ENCODE assay signal across 12 cellular contexts in genomic region chr17:59160203-59161025, GRCh38. TPM values are rescaled to one million over a fixed set of nuclear protein-coding genes. Genes with fewer than 3 reads are reported as not detected.
DNase-seq lines count a peak whose midpoint lies in the region; ATAC-seq, FAIRE-seq and TF ChIP-seq lines count a peak whose summit lies in the region.
"Had no signal": no experiment of that assay in that cellular context is flagged by ENCODE, and none has a peak within 500 bp of the region (broad histone marks: within the 10 kb centered on the region; RNA-seq: fewer than 3 reads in every experiment).

No MANE protein-coding gene starts in this region.

- TF ChIP-seq EP300 in HepG2 (IDR thresholded peaks at IDR 0.05; ENCODE audit: low read depth in 2 of 2, low read length in 2 of 2), result no peak
- no peak for TF ChIP-seq EP300 in HepG2 (CRISPR knock-in tag; IDR thresholded peaks at IDR 0.05; ENCODE audit: borderline replicate concordance)

- TF ChIP-seq CTCF in GM06990 (IDR thresholded peaks at IDR 0.05; ENCODE audit: insufficient read depth, low read length, poor library complexity, severe bottlenecking) (no peak), cardiac fibroblast (IDR thresholded peaks at IDR 0.05; ENCODE audit: low read depth, low read length) (no peak), neural progenitor cell (IDR thresholded peaks at IDR 0.05) (no peak), HepG2 (CRISPR knock-in tag; IDR thresholded peaks at IDR 0.05) (no peak)

- WGBS in HepG2 (ENCODE audit: low lambda C conversion rate), result 96% methylated on average over 9 of the region's 9 CpGs

- peaks cover 97% of the 10 kb centered on the region for H3K79me2 ChIP-seq in neural progenitor cell (ENCODE audit: low read depth)
- peaks cover 68% of the 10 kb centered on the region for H3K79me2 ChIP-seq in HepG2 (ENCODE audit: insufficient read depth, low read length)

- DNase-seq in GM06990 (ENCODE audit: extremely low read depth, insufficient read length) (peak; percentile 31), MG63 (no peak), cardiac fibroblast (ENCODE audit: low read depth in 2 of 2) (peak; percentile 18), neural progenitor cell (ENCODE audit: low spot score) (no peak), HepG2 (ENCODE audit: low spot score) (no peak)
- DNase-seq: NCI-H345, psoas muscle had no signal

- no peak for TF ChIP-seq RAD21 in HepG2 (CRISPR knock-in tag; IDR thresholded peaks at IDR 0.05)

- H3K9ac ChIP-seq in neural progenitor cell (no peak overlapping the region), HepG2 (ENCODE audit: insufficient read depth, low read depth, low read length) (no peak overlapping the region)

- H3K4me1 ChIP-seq in neural progenitor cell (peaks cover 25% of the 10 kb centered on the region), HepG2 (ENCODE audit: insufficient read depth, low read length) (peaks cover 33% of the 10 kb centered on the region)

- no peaks in the 10 kb centered on the region for H3K27me3 ChIP-seq in GM06990 (replicated peaks; ENCODE audit: control insufficient read depth, insufficient read depth, low read length)
- no peaks in the 10 kb centered on the region for H3K27me3 ChIP-seq in MG63
- H3K27me3 ChIP-seq in neural progenitor cell, result no peaks in the 10 kb centered on the region
- H3K27me3 ChIP-seq in HepG2 (ENCODE audit: control insufficient read depth in 1 of 2, insufficient read depth in 2 of 2, low read length in 2 of 2), result no peaks in the 10 kb centered on the region
- H3K27me3 ChIP-seq: tibial nerve had no signal

- peak overlapping the region; percentile 68 for H3K27ac ChIP-seq in neural progenitor cell
- H3K27ac ChIP-seq in HepG2 (ENCODE audit: extremely low read length, insufficient read depth, low read length), result no peak overlapping the region
- H3K27ac ChIP-seq: psoas muscle, tibial nerve had no signal

- TF ChIP-seq POLR2A in HepG2 (IDR thresholded peaks at IDR 0.05; ENCODE audit: insufficient read depth in 1 of 2, low read depth in 2 of 2, low read length in 2 of 2), result no peak

- peaks cover 22% of the 10 kb centered on the region for H3K4me1 Mint-ChIP-seq in neural progenitor cell

- H3K27ac Mint-ChIP-seq in neural progenitor cell, result no peak overlapping the region

- intact Hi-C loops in HepG2 (cut with micrococcal nuclease; ENCODE audit: unreplicated experiment), result no loop called here

- CTCF ChIA-PET in HepG2 (lab: Yijun Ruan, JAX; ENCODE audit: low intra/inter-chr PET ratio, low total read pairs), result no interaction called here

- no peak for FAIRE-seq in HepG2 (lab: Jason Lieb, UNC)
- FAIRE-seq: frontal cortex had no signal

- no peak overlapping the region for H2AFZ ChIP-seq in neural progenitor cell (replicated peaks)
- H2AFZ ChIP-seq in HepG2 (ENCODE audit: low read length), result no peak overlapping the region

- H3K4me2 ChIP-seq in neural progenitor cell (no peak overlapping the region), HepG2 (ENCODE audit: low read depth, low read length) (no peak overlapping the region)

- peaks cover 27% of the 10 kb centered on the region for H3F3A ChIP-seq in neural progenitor cell (ENCODE audit: low read depth)

- peaks cover 9% of the 10 kb centered on the region for H3K36me3 Mint-ChIP-seq in neural progenitor cell

- H3K4me3 ChIP-seq in GM06990 (replicated peaks; ENCODE audit: low read depth, low read length) (peak overlapping the region; percentile 39), MG63 (peak overlapping the region; percentile 4; the same call in 1 of the 2 replicates), cardiac fibroblast (replicated peaks in 1 of 2; ENCODE audit: low read depth in 2 of 2, low read length in 2 of 2) (no peak overlapping the region), neural progenitor cell (no peak overlapping the region), HepG2 (replicated peaks in 1 of 3; ENCODE audit: insufficient read depth in 1 of 3, low read depth in 2 of 3, low read length in 3 of 3) (no peak overlapping the region)
- H3K4me3 ChIP-seq: psoas muscle, tibial nerve had no signal

- POLR2A ChIA-PET in HepG2 (lab: Yijun Ruan, JAX), result no interaction called here

- in situ Hi-C loops in HepG2 (cut with HindIII; ENCODE audit: extremely low pct_ligation_motif_present, low pct_unique_long_range_greater_than_20kb), result no loop called here

- no peaks in the 10 kb centered on the region for H3K9me3 ChIP-seq in MG63
- no peaks in the 10 kb centered on the region for H3K9me3 ChIP-seq in neural progenitor cell (ENCODE audit: low read depth)
- H3K9me3 ChIP-seq in HepG2 (ENCODE audit: low read length), result no peaks in the 10 kb centered on the region
- H3K9me3 ChIP-seq: psoas muscle, tibial nerve had no signal

- BruUV-seq in HepG2 (replicated peaks; lab: Mats Ljungman, UMichigan), result no TSS peak

- no peak for ATAC-seq in HepG2
- no peak for ATAC-seq in GM21723 (IDR thresholded peaks at IDR 0.05; ENCODE audit: unreplicated experiment)
- no peak for ATAC-seq in activated CD4-positive, CD25-positive, alpha-beta regulatory T cell treated with anti-CD3 and anti-CD28 coated beads, Interleukin-2, amount 50 U/mL, for 24 hours
- ATAC-seq: psoas muscle, Right ventricle myocardium inferior had no signal

- H3K36me3 ChIP-seq in GM06990 (ENCODE audit: control insufficient read depth, insufficient read depth, low read length) (no peaks in the 10 kb centered on the region), MG63 (peaks cover 35% of the 10 kb centered on the region), neural progenitor cell (no peaks in the 10 kb centered on the region), HepG2 (replicated peaks in 1 of 2; ENCODE audit: control insufficient read depth in 1 of 2, insufficient read depth in 2 of 2, low read length in 2 of 2) (peaks cover 4 to 6% of the 10 kb centered on the region in 2 experiments; a peak in 4 of 5 replicates)
- H3K36me3 ChIP-seq: tibial nerve had no signal

- H3K4me3 Mint-ChIP-seq in neural progenitor cell, result no peak overlapping the region

- no peaks in the 10 kb centered on the region for H3K9me3 Mint-ChIP-seq in neural progenitor cell

- H3K27me3 Mint-ChIP-seq in neural progenitor cell (ENCODE audit: insufficient read depth, low read depth), result peaks cover 3% of the 10 kb centered on the region

- H4K20me1 ChIP-seq in neural progenitor cell (ENCODE audit: low read depth) (peaks cover 10% of the 10 kb centered on the region), HepG2 (ENCODE audit: insufficient read depth, low read length) (no peaks in the 10 kb centered on the region)

RNA-seq across cellular contexts. Expression of gene PRR11, which starts 4.9 kb away (rescaled TPM):
- 27.6 and 30.4 TPM in 2 replicates for total RNA-seq in MG63 (2014; rRNA removed; shearing (Covaris generic); ENCODE audit: low replicate concordance)
- 44.3 and 51.9 TPM in 2 replicates for total RNA-seq in neural progenitor cell (ENCODE audit: low replicate concordance)
- 39.2 and 50.4 TPM in 2 replicates for total RNA-seq in HepG2 (2016; rRNA removed; fragmentation: Illumina TruSeq; extraction: Trizol)
- total RNA-seq in HepG2 (2016; cell fraction: cytosol; rRNA removed; fragmentation: Illumina TruSeq; extraction: Trizol; ENCODE audit: low read depth), result 8.1 and 9.8 TPM in 2 replicates
- 36.7 and 48.3 TPM in 2 replicates for total RNA-seq in HepG2 (2016; cell fraction: insoluble cytoplasmic fraction; rRNA removed; fragmentation: Illumina TruSeq; extraction: Trizol)
- total RNA-seq in HepG2 (2016; cell fraction: membrane; rRNA removed; fragmentation: Illumina TruSeq; extraction: Trizol), result 37.2 and 37.8 TPM in 2 replicates
- total RNA-seq in HepG2 (2016; cell fraction: nucleus; rRNA removed; fragmentation: Illumina TruSeq; extraction: Trizol), result 20.5 and 25.8 TPM in 2 replicates
- 21.8 and 35.7 TPM in 2 replicates for polyA plus RNA-seq in HepG2 (2011; rRNA removed)
- 24.4 and 31.4 TPM in 2 replicates for polyA plus RNA-seq in HepG2 (2011; cell fraction: cytosol; rRNA removed)
- polyA plus RNA-seq in HepG2 (2011; cell fraction: nucleus; rRNA removed), result 3.7 and 3.9 TPM in 2 replicates
- polyA plus RNA-seq in HepG2 (2012), result 11.8 and 35.0 TPM in 2 replicates
- polyA plus RNA-seq in HepG2 (2016; cell fraction: cytosol; fragmentation: Illumina TruSeq; extraction: Trizol; ENCODE audit: low read depth), result 7.7 and 9.4 TPM in 2 replicates
- 61.7 and 63.3 TPM in 2 replicates for polyA plus RNA-seq in HepG2 (2016; cell fraction: insoluble cytoplasmic fraction; fragmentation: Illumina TruSeq; extraction: Trizol; ENCODE audit: low read depth)
- 26.8 and 32.7 TPM in 2 replicates for polyA plus RNA-seq in HepG2 (2016; cell fraction: membrane; fragmentation: Illumina TruSeq; extraction: Trizol; ENCODE audit: low read depth)
- polyA plus RNA-seq in HepG2 (2016; cell fraction: nucleus; fragmentation: Illumina TruSeq; extraction: Trizol; ENCODE audit: insufficient read depth, low read depth), result 27.9 and 29.0 TPM in 2 replicates
- 34.0 and 79.7 TPM in 2 replicates for polyA minus RNA-seq in HepG2 (2011; rRNA and poly(A)+ RNA removed; ENCODE audit: low replicate concordance)
- polyA minus RNA-seq in HepG2 (2011; cell fraction: cytosol; rRNA and poly(A)+ RNA removed), result 27.9 and 32.0 TPM in 2 replicates
- polyA minus RNA-seq in HepG2 (2011; cell fraction: nucleus; rRNA and poly(A)+ RNA removed), result 12.3 and 23.4 TPM in 2 replicates

RNA-seq across cellular contexts. Expression of gene SKA2, which starts 5.4 kb away (rescaled TPM):
- 118 and 230 TPM in 2 replicates for total RNA-seq in MG63 (2014; rRNA removed; shearing (Covaris generic); ENCODE audit: low replicate concordance)
- 166 and 352 TPM in 2 replicates for total RNA-seq in neural progenitor cell (ENCODE audit: low replicate concordance)
- 91.8 and 148 TPM in 2 replicates for total RNA-seq in HepG2 (2016; rRNA removed; fragmentation: Illumina TruSeq; extraction: Trizol)
- total RNA-seq in HepG2 (2016; cell fraction: cytosol; rRNA removed; fragmentation: Illumina TruSeq; extraction: Trizol; ENCODE audit: low read depth), result 47.5 and 49.5 TPM in 2 replicates
- total RNA-seq in HepG2 (2016; cell fraction: insoluble cytoplasmic fraction; rRNA removed; fragmentation: Illumina TruSeq; extraction: Trizol), result 89.8 and 139 TPM in 2 replicates
- 81.2 and 89.4 TPM in 2 replicates for total RNA-seq in HepG2 (2016; cell fraction: membrane; rRNA removed; fragmentation: Illumina TruSeq; extraction: Trizol)
- 28.6 and 29.7 TPM in 2 replicates for total RNA-seq in HepG2 (2016; cell fraction: nucleus; rRNA removed; fragmentation: Illumina TruSeq; extraction: Trizol)
- 13.4 and 18.6 TPM in 2 replicates for polyA plus RNA-seq in HepG2 (2011; rRNA removed)
- polyA plus RNA-seq in HepG2 (2011; cell fraction: cytosol; rRNA removed), result 15.1 and 24.3 TPM in 2 replicates
- polyA plus RNA-seq in HepG2 (2011; cell fraction: nucleus; rRNA removed), result 2.0 and 33.2 TPM in 2 replicates
- polyA plus RNA-seq in HepG2 (2012), result 55.5 and 76.1 TPM in 2 replicates
- 72.1 and 80.1 TPM in 2 replicates for polyA plus RNA-seq in HepG2 (2016; cell fraction: cytosol; fragmentation: Illumina TruSeq; extraction: Trizol; ENCODE audit: low read depth)
- 160 and 181 TPM in 2 replicates for polyA plus RNA-seq in HepG2 (2016; cell fraction: insoluble cytoplasmic fraction; fragmentation: Illumina TruSeq; extraction: Trizol; ENCODE audit: low read depth)
- polyA plus RNA-seq in HepG2 (2016; cell fraction: membrane; fragmentation: Illumina TruSeq; extraction: Trizol; ENCODE audit: low read depth), result 88.8 and 95.8 TPM in 2 replicates
- 57.5 and 58.6 TPM in 2 replicates for polyA plus RNA-seq in HepG2 (2016; cell fraction: nucleus; fragmentation: Illumina TruSeq; extraction: Trizol; ENCODE audit: insufficient read depth, low read depth)
- polyA minus RNA-seq in HepG2 (2011; rRNA and poly(A)+ RNA removed; ENCODE audit: low replicate concordance), result 9.6 and 20.6 TPM in 2 replicates
- 12.0 and 15.6 TPM in 2 replicates for polyA minus RNA-seq in HepG2 (2011; cell fraction: cytosol; rRNA and poly(A)+ RNA removed)
- 21.4 and 37.5 TPM in 2 replicates for polyA minus RNA-seq in HepG2 (2011; cell fraction: nucleus; rRNA and poly(A)+ RNA removed)

RNA-seq across cellular contexts. Expression of gene SMG8, which starts 49.4 kb away (rescaled TPM):
- total RNA-seq in MG63 (2014; rRNA removed; shearing (Covaris generic); ENCODE audit: low replicate concordance), result 21.2 and 25.6 TPM in 2 replicates
- total RNA-seq in neural progenitor cell (ENCODE audit: low replicate concordance) (20.8 and 24.0 TPM in 2 replicates), HepG2 (2016; rRNA removed; fragmentation: Illumina TruSeq; extraction: Trizol) (28.9 and 31.9 TPM in 2 replicates)
- 1.8 and 2.7 TPM in 2 replicates for total RNA-seq in HepG2 (2016; cell fraction: cytosol; rRNA removed; fragmentation: Illumina TruSeq; extraction: Trizol; ENCODE audit: low read depth)
- 30.2 and 30.8 TPM in 2 replicates for total RNA-seq in HepG2 (2016; cell fraction: insoluble cytoplasmic fraction; rRNA removed; fragmentation: Illumina TruSeq; extraction: Trizol)
- total RNA-seq in HepG2 (2016; cell fraction: membrane; rRNA removed; fragmentation: Illumina TruSeq; extraction: Trizol), result 6.8 and 8.0 TPM in 2 replicates
- total RNA-seq in HepG2 (2016; cell fraction: nucleus; rRNA removed; fragmentation: Illumina TruSeq; extraction: Trizol), result 25.1 and 31.4 TPM in 2 replicates
- polyA plus RNA-seq in HepG2 (2011; rRNA removed), result 16.2 and 18.4 TPM in 2 replicates
- 11.0 and 15.5 TPM in 2 replicates for polyA plus RNA-seq in HepG2 (2011; cell fraction: cytosol; rRNA removed)
- 7.4 and 9.4 TPM in 2 replicates for polyA plus RNA-seq in HepG2 (2011; cell fraction: nucleus; rRNA removed)
- 12.1 and 13.2 TPM in 2 replicates for polyA plus RNA-seq in HepG2 (2012)
- 0.93 and 1.0 TPM in 2 replicates for polyA plus RNA-seq in HepG2 (2016; cell fraction: cytosol; fragmentation: Illumina TruSeq; extraction: Trizol; ENCODE audit: low read depth)
- polyA plus RNA-seq in HepG2 (2016; cell fraction: insoluble cytoplasmic fraction; fragmentation: Illumina TruSeq; extraction: Trizol; ENCODE audit: low read depth), result 17.3 and 18.7 TPM in 2 replicates
- polyA plus RNA-seq in HepG2 (2016; cell fraction: membrane; fragmentation: Illumina TruSeq; extraction: Trizol; ENCODE audit: low read depth), result 1.6 and 1.7 TPM in 2 replicates
- polyA plus RNA-seq in HepG2 (2016; cell fraction: nucleus; fragmentation: Illumina TruSeq; extraction: Trizol; ENCODE audit: insufficient read depth, low read depth), result 20.7 and 22.6 TPM in 2 replicates
- 26.3 and 29.4 TPM in 2 replicates for polyA minus RNA-seq in HepG2 (2011; rRNA and poly(A)+ RNA removed; ENCODE audit: low replicate concordance)
- 14.2 and 18.4 TPM in 2 replicates for polyA minus RNA-seq in HepG2 (2011; cell fraction: cytosol; rRNA and poly(A)+ RNA removed)
- polyA minus RNA-seq in HepG2 (2011; cell fraction: nucleus; rRNA and poly(A)+ RNA removed), result 19.1 and 29.5 TPM in 2 replicates

RNA-seq across cellular contexts. Expression of gene TRIM37, which starts 53.7 kb away (rescaled TPM):
- total RNA-seq in MG63 (2014; rRNA removed; shearing (Covaris generic); ENCODE audit: low replicate concordance), result 9.1 and 10.6 TPM in 2 replicates
- total RNA-seq in neural progenitor cell (ENCODE audit: low replicate concordance) (68.4 and 86.4 TPM in 2 replicates), HepG2 (2016; rRNA removed; fragmentation: Illumina TruSeq; extraction: Trizol) (39.1 and 48.1 TPM in 2 replicates)
- total RNA-seq in HepG2 (2016; cell fraction: cytosol; rRNA removed; fragmentation: Illumina TruSeq; extraction: Trizol; ENCODE audit: low read depth), result 12.1 and 14.0 TPM in 2 replicates
- total RNA-seq in HepG2 (2016; cell fraction: insoluble cytoplasmic fraction; rRNA removed; fragmentation: Illumina TruSeq; extraction: Trizol), result 39.2 and 51.8 TPM in 2 replicates
- 27.1 and 27.4 TPM in 2 replicates for total RNA-seq in HepG2 (2016; cell fraction: membrane; rRNA removed; fragmentation: Illumina TruSeq; extraction: Trizol)
- total RNA-seq in HepG2 (2016; cell fraction: nucleus; rRNA removed; fragmentation: Illumina TruSeq; extraction: Trizol), result 30.4 and 38.6 TPM in 2 replicates
- 10.1 and 12.4 TPM in 2 replicates for polyA plus RNA-seq in HepG2 (2011; rRNA removed)
- polyA plus RNA-seq in HepG2 (2011; cell fraction: cytosol; rRNA removed), result 5.2 and 7.4 TPM in 2 replicates
- polyA plus RNA-seq in HepG2 (2011; cell fraction: nucleus; rRNA removed), result 7.8 and 8.1 TPM in 2 replicates
- 10.9 and 11.7 TPM in 2 replicates for polyA plus RNA-seq in HepG2 (2012)
- 3.1 and 3.7 TPM in 2 replicates for polyA plus RNA-seq in HepG2 (2016; cell fraction: cytosol; fragmentation: Illumina TruSeq; extraction: Trizol; ENCODE audit: low read depth)
- polyA plus RNA-seq in HepG2 (2016; cell fraction: insoluble cytoplasmic fraction; fragmentation: Illumina TruSeq; extraction: Trizol; ENCODE audit: low read depth), result 32.9 and 34.8 TPM in 2 replicates
- polyA plus RNA-seq in HepG2 (2016; cell fraction: membrane; fragmentation: Illumina TruSeq; extraction: Trizol; ENCODE audit: low read depth), result 10.8 and 11.4 TPM in 2 replicates
- polyA plus RNA-seq in HepG2 (2016; cell fraction: nucleus; fragmentation: Illumina TruSeq; extraction: Trizol; ENCODE audit: insufficient read depth, low read depth), result 30.6 and 31.5 TPM in 2 replicates
- polyA minus RNA-seq in HepG2 (2011; rRNA and poly(A)+ RNA removed; ENCODE audit: low replicate concordance), result 42.6 and 98.7 TPM in 2 replicates
- 9.7 and 11.4 TPM in 2 replicates for polyA minus RNA-seq in HepG2 (2011; cell fraction: cytosol; rRNA and poly(A)+ RNA removed)
- 44.3 and 55.3 TPM in 2 replicates for polyA minus RNA-seq in HepG2 (2011; cell fraction: nucleus; rRNA and poly(A)+ RNA removed)

RNA-seq across cellular contexts. Expression of gene GDPD1, which starts 59.9 kb away (rescaled TPM):
- total RNA-seq in MG63 (2014; rRNA removed; shearing (Covaris generic); ENCODE audit: low replicate concordance), result not detected in 2 replicates
- total RNA-seq in neural progenitor cell (ENCODE audit: low replicate concordance), result 13.6 and 17.8 TPM in 2 replicates
- 3.8 and 7.7 TPM in 2 replicates for total RNA-seq in HepG2 (2016; rRNA removed; fragmentation: Illumina TruSeq; extraction: Trizol)
- total RNA-seq in HepG2 (2016; cell fraction: cytosol; rRNA removed; fragmentation: Illumina TruSeq; extraction: Trizol; ENCODE audit: low read depth), result 2.0 and 2.1 TPM in 2 replicates
- total RNA-seq in HepG2 (2016; cell fraction: insoluble cytoplasmic fraction; rRNA removed; fragmentation: Illumina TruSeq; extraction: Trizol), result 3.1 and 6.6 TPM in 2 replicates
- total RNA-seq in HepG2 (2016; cell fraction: membrane; rRNA removed; fragmentation: Illumina TruSeq; extraction: Trizol), result 3.0 and 3.1 TPM in 2 replicates
- 8.1 and 13.9 TPM in 2 replicates for total RNA-seq in HepG2 (2016; cell fraction: nucleus; rRNA removed; fragmentation: Illumina TruSeq; extraction: Trizol)
- polyA plus RNA-seq in HepG2 (2011; rRNA removed), result 6.0 and 6.1 TPM in 2 replicates
- 2.7 and 4.7 TPM in 2 replicates for polyA plus RNA-seq in HepG2 (2011; cell fraction: cytosol; rRNA removed)
- 2.1 and 2.7 TPM in 2 replicates for polyA plus RNA-seq in HepG2 (2011; cell fraction: nucleus; rRNA removed)
- polyA plus RNA-seq in HepG2 (2012), result 7.6 and 8.2 TPM in 2 replicates
- polyA plus RNA-seq in HepG2 (2016; cell fraction: cytosol; fragmentation: Illumina TruSeq; extraction: Trizol; ENCODE audit: low read depth), result 0.40 and 0.58 TPM in 2 replicates
- 3.5 and 3.8 TPM in 2 replicates for polyA plus RNA-seq in HepG2 (2016; cell fraction: insoluble cytoplasmic fraction; fragmentation: Illumina TruSeq; extraction: Trizol; ENCODE audit: low read depth)
- 1.1 and 1.2 TPM in 2 replicates for polyA plus RNA-seq in HepG2 (2016; cell fraction: membrane; fragmentation: Illumina TruSeq; extraction: Trizol; ENCODE audit: low read depth)
- 10.5 and 11.4 TPM in 2 replicates for polyA plus RNA-seq in HepG2 (2016; cell fraction: nucleus; fragmentation: Illumina TruSeq; extraction: Trizol; ENCODE audit: insufficient read depth, low read depth)
- 3.8 and 4.2 TPM in 2 replicates for polyA minus RNA-seq in HepG2 (2011; rRNA and poly(A)+ RNA removed; ENCODE audit: low replicate concordance)
- 6.9 and 7.7 TPM in 2 replicates for polyA minus RNA-seq in HepG2 (2011; cell fraction: cytosol; rRNA and poly(A)+ RNA removed)
- polyA minus RNA-seq in HepG2 (2011; cell fraction: nucleus; rRNA and poly(A)+ RNA removed), result 10.9 and 11.2 TPM in 2 replicates

Comparison
In these comparisons a context has a peak if more than half of its experiments do, and no peak if none do; other contexts are left out.
1. DNase-seq: peak in GM06990 (single experiment) and cardiac fibroblast (2 of 2); none in MG63 (single experiment), neural progenitor cell (single experiment) and HepG2 (single experiment).
2. H3K4me3 ChIP-seq: peak in GM06990 (single experiment) and MG63 (single experiment); none in cardiac fibroblast (0 of 2), neural progenitor cell (single experiment) and HepG2 (0 of 3).